Comparison of ENCODE assay signal across 1 cellular context in genomic region chr6:157236040-157236725, GRCh38.
TF ChIP-seq lines count a peak whose summit lies in the region.

No MANE protein-coding gene starts in this region.

TF ChIP-seq in HepG2, 621 proteins besides CTCF, POLR2A, EP300 and RAD21 (continued from another document):
- TF ChIP-seq ZBTB39 (CRISPR knock-in tag; IDR thresholded peaks at IDR 0.05), result 0 out of 2 replicates have a peak, but pooled peaks have one; percentile 22
- TF ChIP-seq HDAC2 (CRISPR knock-in tag; IDR thresholded peaks at IDR 0.05), result no peak
- peak; percentile 97; the same call in 1 of the 2 replicates for TF ChIP-seq MTF2 (CRISPR knock-in tag; IDR thresholded peaks at IDR 0.05; ENCODE audit: borderline replicate concordance)
- TF ChIP-seq EZH2 (conservative IDR thresholded peaks at IDR 0.05; ENCODE audit: low read depth, low read length), result peak; percentile 24; the same call in 1 of the 2 replicates
- TF ChIP-seq ZNF800 (CRISPR knock-in tag; IDR thresholded peaks at IDR 0.05), result peak; percentile 11; the same call in 1 of the 2 replicates
- TF ChIP-seq GFI1 (CRISPR knock-in tag; IDR thresholded peaks at IDR 0.05; ENCODE audit: borderline replicate concordance), result 0 out of 2 replicates have a peak, but pooled peaks have one; percentile 7
- peak; percentile 42; the same call in 1 of the 2 replicates for TF ChIP-seq ZNF687 (CRISPR knock-in tag; IDR thresholded peaks at IDR 0.05)
- TF ChIP-seq ZNF792 (CRISPR knock-in tag; IDR thresholded peaks at IDR 0.05), result no peak
- TF ChIP-seq LCORL (IDR thresholded peaks at IDR 0.05), result no peak
- TF ChIP-seq LCORL (CRISPR knock-in tag; IDR thresholded peaks at IDR 0.05), result 0 out of 2 replicates have a peak, but pooled peaks have one; percentile 4
- peak; percentile 51 for TF ChIP-seq ZNF777 (CRISPR knock-in tag; IDR thresholded peaks at IDR 0.05)
